ENCODE assay signal across 15 cellular contexts in the genomic region with DNA sequence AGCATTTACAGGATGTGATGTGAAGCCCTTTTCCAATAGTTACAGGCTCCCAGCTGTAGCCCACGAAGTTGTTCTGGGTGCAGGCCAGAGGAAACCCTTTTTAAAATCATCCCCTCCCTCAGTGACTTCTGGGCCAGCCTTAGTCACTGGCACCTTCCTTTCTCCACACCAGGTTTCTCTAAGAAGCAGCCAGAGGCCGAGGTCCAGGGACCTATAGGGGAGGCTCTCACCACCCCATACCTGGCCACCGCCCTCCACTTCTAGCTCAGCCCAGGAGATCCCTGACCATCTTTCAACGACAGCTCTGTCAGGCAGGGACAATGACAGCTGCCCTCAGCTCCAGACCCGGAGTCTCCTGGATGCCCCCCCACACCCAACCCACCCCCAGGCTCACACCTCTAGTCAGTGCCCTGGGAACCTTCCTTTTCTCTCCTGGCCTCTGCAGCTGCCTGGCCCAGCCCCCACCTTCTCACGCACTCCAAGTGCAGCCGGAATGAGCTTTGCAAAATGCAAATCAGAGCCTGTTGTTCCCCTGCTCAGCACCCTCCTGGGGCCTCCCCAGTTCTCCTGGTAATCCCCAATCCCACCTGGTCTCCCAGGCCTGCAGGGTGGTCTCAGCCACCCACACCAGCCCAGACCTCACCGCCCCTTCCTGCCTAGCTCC. TPM values are rescaled to one million over a fixed set of nuclear protein-coding genes. Genes with fewer than 3 reads are reported as not detected.
A peak's percentile ranks its signal among the peaks of the same experiment; 100 is the strongest.
DNase-seq lines count a peak whose midpoint lies in the region; ATAC-seq and TF ChIP-seq lines count a peak whose summit lies in the region.
"Had no signal": no experiment of that assay in that cellular context is flagged by ENCODE, and none has a peak within 500 bp of the region (broad histone marks: within the 10 kb centered on the region; RNA-seq: fewer than 3 reads in every experiment).

No MANE protein-coding gene starts in this region.

- no peak overlapping the region for H3K18ac ChIP-seq in mesendoderm (ENCODE audit: low read length)

- H3K9ac ChIP-seq in mesendoderm (ENCODE audit: low read length), result no peak overlapping the region
- H3K9ac ChIP-seq: parathyroid adenoma had no signal

- H3K36me3 ChIP-seq in WERI-Rb-1 (no peaks in the 10 kb centered on the region), mesendoderm (ENCODE audit: control insufficient read depth, insufficient read depth, low read length) (no peaks in the 10 kb centered on the region)

- no peak overlapping the region for H4K5ac ChIP-seq in mesendoderm (ENCODE audit: low read length)

- H3K27me3 ChIP-seq in WERI-Rb-1 (ENCODE audit: insufficient read depth, low read depth, severe bottlenecking) (no peaks in the 10 kb centered on the region), mesendoderm (ENCODE audit: insufficient read depth, low read length, poor library complexity) (no peaks in the 10 kb centered on the region)
- H3K27me3 ChIP-seq: stomach had no signal

- H3K79me2 ChIP-seq in mesendoderm (ENCODE audit: control insufficient read depth, insufficient read depth, low read length), result no peaks in the 10 kb centered on the region
- H3K79me2 ChIP-seq: parathyroid adenoma had no signal

- peak overlapping the region; percentile 45; the same call in 1 of the 2 replicates for H3K27ac ChIP-seq in WERI-Rb-1
- H3K27ac ChIP-seq in mesendoderm (ENCODE audit: low read depth, low read length), result no peak overlapping the region
- H3K27ac ChIP-seq: parathyroid adenoma, stomach had no signal

- peak; percentile 39 for DNase-seq in WERI-Rb-1
- DNase-seq in mesendoderm, result no peak
- no peak for DNase-seq in NCI-H524 treated with DMSO at 0.1 percent for 48 hours (lab: John Stamatoyannopoulos, UW)
- DNase-seq: activated CD4-positive, alpha-beta memory T cell treated with anti-CD3 and anti-CD28 coated beads, Interleukin-2, amount 10 ng/mL, durations not matched to agents 7 days and 5 days; DMS153; foreskin melanocyte; stimulated activated CD4-positive, alpha-beta T cell treated with anti-CD3 and anti-CD28 coated beads, Interleukin-2, amount 100 ng/mL, for 48 hours; stomach; T-helper 1 cell had no signal

- H2BK5ac ChIP-seq in mesendoderm (ENCODE audit: low read length), result no peak overlapping the region

- no peak overlapping the region for H2AK5ac ChIP-seq in mesendoderm (ENCODE audit: low read length)

- no peak overlapping the region for H4K8ac ChIP-seq in mesendoderm (ENCODE audit: low read depth, low read length)

- peak; percentile 84 for ATAC-seq in GM19438 (IDR thresholded peaks at IDR 0.05; ENCODE audit: low read depth, unreplicated experiment)
- ATAC-seq in HG03342 (IDR thresholded peaks at IDR 0.05; ENCODE audit: unreplicated experiment), result peak; percentile 67
- no peak for ATAC-seq in HG03095 (IDR thresholded peaks at IDR 0.05; ENCODE audit: unreplicated experiment)
- no peak for ATAC-seq in HG03139 (IDR thresholded peaks at IDR 0.05; ENCODE audit: unreplicated experiment)
- ATAC-seq: activated naive CD4-positive, alpha-beta T cell treated with anti-CD3 and anti-CD28 coated beads, Interleukin-2, amount 50 U/mL, for 72 hours had no signal

- peaks cover 5% of the 10 kb centered on the region for H3K4me1 ChIP-seq in mesendoderm (ENCODE audit: control insufficient read depth, low read depth, low read length)

- no peak overlapping the region for H3K4me2 ChIP-seq in mesendoderm (ENCODE audit: low read length)

- H2BK120ac ChIP-seq in mesendoderm (ENCODE audit: low read depth, low read length), result no peak overlapping the region

- H2BK15ac ChIP-seq in mesendoderm (replicated peaks; ENCODE audit: low read depth), result no peak overlapping the region

- peak overlapping the region; percentile 48 for H3K23ac ChIP-seq in mesendoderm (ENCODE audit: low read length)

- no peak overlapping the region for H3K56ac ChIP-seq in mesendoderm (ENCODE audit: low read length)

- no peak for TF ChIP-seq CTCF in WERI-Rb-1 (IDR thresholded peaks at IDR 0.05; ENCODE audit: low read depth, low read length)

- H3K4ac ChIP-seq in mesendoderm (ENCODE audit: low read depth, low read length), result no peak overlapping the region

- no CpG with 5 or more reads among the region's 8 CpGs for WGBS in mesendoderm (ENCODE audit: extremely low coverage, insufficient coverage, low lambda C conversion rate)

- no peaks in the 10 kb centered on the region for H3K9me3 ChIP-seq in WERI-Rb-1 (ENCODE audit: severe bottlenecking)
- H3K9me3 ChIP-seq: stomach had no signal

- H3K4me3 ChIP-seq in WERI-Rb-1 (ENCODE audit: low read depth, low read length) (no peak overlapping the region), mesendoderm (ENCODE audit: low read length) (no peak overlapping the region)
- H3K4me3 ChIP-seq: stomach had no signal

- H3K79me1 ChIP-seq in mesendoderm (ENCODE audit: low read length), result no peaks in the 10 kb centered on the region

RNA-seq across cellular contexts. Expression of gene TESC, which starts 46.7 kb away (rescaled TPM):
- polyA plus RNA-seq in mesendoderm (2013, experiment 1 of 2), result 1.5 TPM
- polyA plus RNA-seq in mesendoderm (2013, experiment 2 of 2), result 1.4 TPM

Comparison
In these comparisons a context has a peak if more than half of its experiments do, and no peak if none do; other contexts are left out.
1. ATAC-seq: peak in GM19438 (single experiment) and HG03342 (single experiment); none in HG03095 (single experiment) and HG03139 (single experiment).